Comparison of ENCODE assay signal across 31 cellular contexts in genomic region chr1:232403017-232403714, GRCh38.
"Had no signal": no experiment of that assay in that cellular context is flagged by ENCODE, and none has a peak within 500 bp of the region (broad histone marks: within the 10 kb centered on the region; RNA-seq: fewer than 3 reads in every experiment).

No MANE protein-coding gene starts in this region.

- H3K9me3 Mint-ChIP-seq: activated CD4-positive, alpha-beta memory T cell treated with anti-CD3 and anti-CD28 coated beads, Interleukin-2, amount 10 ng/mL, durations not matched to agents 7 days and 5 days; activated naive CD8-positive, alpha-beta T cell treated with anti-CD3 and anti-CD28 coated beads for 36 hours; activated T-cell treated with anti-CD3 and anti-CD28 coated beads, Interleukin-2, amount 50 U/mL, for 72 hours; activated T-helper 17 cell treated with anti-CD3 and anti-CD28 coated beads, Interleukin-2, amount 50 U/mL, for 72 hours had no signal

- H3K9me3 ChIP-seq: SJCRH30 had no signal

- H3K27ac Mint-ChIP-seq: activated CD4-positive, alpha-beta memory T cell treated with anti-CD3 and anti-CD28 coated beads, Interleukin-2, amount 10 ng/mL, durations not matched to agents 7 days and 5 days; activated naive CD8-positive, alpha-beta T cell treated with anti-CD3 and anti-CD28 coated beads for 36 hours; activated T-cell treated with anti-CD3 and anti-CD28 coated beads, Interleukin-2, amount 50 U/mL, for 72 hours; activated T-helper 17 cell treated with anti-CD3 and anti-CD28 coated beads, Interleukin-2, amount 50 U/mL, for 72 hours had no signal

- H3K4me3 ChIP-seq: PC-9, SJCRH30, SK-N-MC had no signal

- DNase-seq: activated CD4-positive, alpha-beta memory T cell treated with anti-CD3 and anti-CD28 coated beads, Interleukin-2, amount 10 ng/mL, durations not matched to agents 7 days and 5 days; activated CD4-positive, alpha-beta T cell treated with anti-CD3 and anti-CD28 coated beads for 1 hour; activated CD4-positive, alpha-beta T cell treated with anti-CD3 and anti-CD28 coated beads for 48 hours; activated CD4-positive, CD25-positive, alpha-beta regulatory T cell; activated effector memory CD4-positive, alpha-beta T cell treated with anti-CD3 and anti-CD28 coated beads, Interleukin-2, amount 50 U/mL, for 16 hours; activated naive CD4-positive, alpha-beta T cell; activated naive CD4-positive, alpha-beta T cell treated with anti-CD3 and anti-CD28 coated beads, Interleukin-2, amount 50 U/mL, for 16 hours; activated naive CD8-positive, alpha-beta T cell treated with anti-CD3 and anti-CD28 coated beads for 36 hours; activated T-cell treated with anti-CD3 and anti-CD28 coated beads, Interleukin-2, amount 50 U/mL, for 1 hour; activated T-cell treated with anti-CD3 and anti-CD28 coated beads, Interleukin-2, amount 50 U/mL, for 72 hours; amniotic stem cell; aorta; brain microvascular endothelial cell; Kasumi-1; KG1; MM.1S; MV-4-11; NCI-H1092; NCI-H1436 treated with DMSO at 0.1 percent for 48 hours; NCI-H1694 treated with DMSO at 0.1 percent for 48 hours; NCI-H2029; NCI-H345; NCI-H524 treated with DMSO at 0.1 percent for 48 hours; PC-9; SHP77; SJCRH30; T1000; WERI-Rb-1 had no signal

- H3K4me1 Mint-ChIP-seq: activated CD4-positive, alpha-beta memory T cell treated with anti-CD3 and anti-CD28 coated beads, Interleukin-2, amount 10 ng/mL, durations not matched to agents 7 days and 5 days; activated naive CD8-positive, alpha-beta T cell treated with anti-CD3 and anti-CD28 coated beads for 36 hours had no signal

- H3K36me3 Mint-ChIP-seq: activated naive CD8-positive, alpha-beta T cell treated with anti-CD3 and anti-CD28 coated beads for 36 hours had no signal

- H3K4me1 ChIP-seq: SJCRH30 had no signal

- H3K36me3 ChIP-seq: brain microvascular endothelial cell, SJCRH30, WERI-Rb-1 had no signal

- ATAC-seq: activated T-helper 17 cell treated with anti-CD3 and anti-CD28 coated beads, Interleukin-2, amount 50 U/mL, for 72 hours had no signal

- H3K4me3 Mint-ChIP-seq: activated CD4-positive, alpha-beta memory T cell treated with anti-CD3 and anti-CD28 coated beads, Interleukin-2, amount 10 ng/mL, durations not matched to agents 7 days and 5 days; activated naive CD8-positive, alpha-beta T cell treated with anti-CD3 and anti-CD28 coated beads for 36 hours; activated T-cell treated with anti-CD3 and anti-CD28 coated beads, Interleukin-2, amount 50 U/mL, for 72 hours; activated T-helper 17 cell treated with anti-CD3 and anti-CD28 coated beads, Interleukin-2, amount 50 U/mL, for 72 hours had no signal

- H3K27me3 ChIP-seq: brain microvascular endothelial cell, SJCRH30 had no signal

- H3K27ac ChIP-seq: brain microvascular endothelial cell, PC-9, RWPE1, SJCRH30, SK-N-MC, WERI-Rb-1 had no signal

- H3K27me3 Mint-ChIP-seq: activated CD4-positive, alpha-beta memory T cell treated with anti-CD3 and anti-CD28 coated beads, Interleukin-2, amount 10 ng/mL, durations not matched to agents 7 days and 5 days; activated T-helper 17 cell treated with anti-CD3 and anti-CD28 coated beads, Interleukin-2, amount 50 U/mL, for 72 hours had no signal
